Comparison of ENCODE assay signal across 16 cellular contexts in genomic region chr1:88990426-88990825, GRCh38. TPM values are rescaled to one million over a fixed set of nuclear protein-coding genes. Genes with fewer than 3 reads are reported as not detected.
DNase-seq lines count a peak whose midpoint lies in the region; TF ChIP-seq lines count a peak whose summit lies in the region.
"Had no signal": no experiment of that assay in that cellular context is flagged by ENCODE, and none has a peak within 500 bp of the region (broad histone marks: within the 10 kb centered on the region; RNA-seq: fewer than 3 reads in every experiment).

No MANE protein-coding gene starts in this region.

- no peak overlapping the region for H2AFZ ChIP-seq in mammary epithelial cell (ENCODE audit: low read depth, low read length)
- H2AFZ ChIP-seq in SU-DHL-6 (ENCODE audit: low read depth, low read length, severe bottlenecking) = no peak overlapping the region

- H3K79me2 ChIP-seq in mammary epithelial cell (ENCODE audit: insufficient read depth, low read length) (peaks cover 60% of the 10 kb centered on the region), SU-DHL-6 (ENCODE audit: insufficient read depth, low read length) (peaks cover 68% of the 10 kb centered on the region)

- H3K4me1 Mint-ChIP-seq in MCF 10A (ENCODE audit: insufficient read depth, unreplicated experiment) = peaks cover 19% of the 10 kb centered on the region
- H3K4me1 Mint-ChIP-seq in type B pancreatic cell (ENCODE audit: unreplicated experiment) = peaks cover 13% of the 10 kb centered on the region

- H3K9ac ChIP-seq in mammary epithelial cell (ENCODE audit: insufficient read depth, low read length) (no peak overlapping the region), SU-DHL-6 (ENCODE audit: low read length) (no peak overlapping the region)

- intact Hi-C loops in mammary epithelial cell (cut with micrococcal nuclease) = no loop called here
- intact Hi-C loops in MCF 10A (cut with micrococcal nuclease) = no loop called here

- H3K9me3 ChIP-seq in mammary epithelial cell (replicated peaks; ENCODE audit: insufficient read depth, low read length) (no peaks in the 10 kb centered on the region), SU-DHL-6 (ENCODE audit: insufficient read depth, low read length) (no peaks in the 10 kb centered on the region)
- H3K9me3 ChIP-seq: esophagus muscularis mucosa, mucosa of descending colon, SJSA1 had no signal

- H3K9me3 Mint-ChIP-seq in MCF 10A (ENCODE audit: unreplicated experiment) = peaks cover 8% of the 10 kb centered on the region
- peaks cover 4% of the 10 kb centered on the region for H3K9me3 Mint-ChIP-seq in type B pancreatic cell

- no TSS peak for BruUV-seq in mammary epithelial cell (replicated peaks; lab: Mats Ljungman, UMichigan)
- BruUV-seq in MCF 10A (replicated peaks; lab: Mats Ljungman, UMichigan) = no TSS peak

- H3K27me3 Mint-ChIP-seq in MCF 10A (ENCODE audit: insufficient read depth, unreplicated experiment) = no peaks in the 10 kb centered on the region
- no peaks in the 10 kb centered on the region for H3K27me3 Mint-ChIP-seq in type B pancreatic cell
- H3K27me3 Mint-ChIP-seq: stimulated activated naive B cell treated with anti-CD40 and anti-IgM and Interleukin-4, amounts not matched to agents 10 μg/mL and 1 μg/mL and 100 μg/mL, for 72 hours had no signal

- in situ Hi-C loops in mammary epithelial cell (cut with MboI; ENCODE audit: low sequenced_read_pairs in 2 of 2) = no loop called here

- peaks cover 21% of the 10 kb centered on the region for H3F3A ChIP-seq in SU-DHL-6 (ENCODE audit: insufficient read depth)

- no peak for TF ChIP-seq CTCF in mammary epithelial cell (conservative IDR thresholded peaks at IDR 0.05 in 1 of 2, IDR thresholded peaks at IDR 0.05 in 1 of 2; ENCODE audit: extremely low read depth in 1 of 2, insufficient read depth in 1 of 2, low read depth in 1 of 2, low read length in 2 of 2)
- TF ChIP-seq CTCF in MCF 10A (IDR thresholded peaks at IDR 0.05; ENCODE audit: unreplicated experiment) = no peak
- TF ChIP-seq CTCF in SU-DHL-6 (IDR thresholded peaks at IDR 0.05; ENCODE audit: insufficient read depth, low read length, poor library complexity, severe bottlenecking) = no peak
- TF ChIP-seq CTCF in fibroblast of the aortic adventitia (IDR thresholded peaks at IDR 0.05; ENCODE audit: insufficient read depth, low read length) = no peak
- no peak for TF ChIP-seq CTCF in type B pancreatic cell (conservative IDR thresholded peaks at IDR 0.05)

- H3K4me3 Mint-ChIP-seq in MCF 10A (ENCODE audit: unreplicated experiment) = no peak overlapping the region
- peak overlapping the region; percentile 48 for H3K4me3 Mint-ChIP-seq in type B pancreatic cell

- H3K36me3 ChIP-seq in mammary epithelial cell (ENCODE audit: insufficient read depth, low read length) = peaks cover 7% of the 10 kb centered on the region
- no peaks in the 10 kb centered on the region for H3K36me3 ChIP-seq in SU-DHL-6 (ENCODE audit: low read length)

- CTCF ChIA-PET in mammary epithelial cell (lab: Charles Lee; ENCODE audit: low non-redundant PET) (no interaction called here), MCF 10A (lab: Yijun Ruan, JAX) (interaction anchor here (0.6 to 1.4 kb wide), 6 partner anchors 9 to 554 kb away, joined by 3 to 4 read pairs (median 3); no protein-coding TSS in a partner anchor)

- POLR2A ChIA-PET in MCF 10A (lab: Yijun Ruan, JAX) = interaction anchor here (0.7 to 1.8 kb wide), 6 partner anchors 20 to 916 kb away, joined by 3 to 6 read pairs (median 4); partner anchors contain the start of genes GBP3 and LRRC8D

- H3K36me3 Mint-ChIP-seq in MCF 10A (ENCODE audit: insufficient read depth, unreplicated experiment) (peaks cover 25% of the 10 kb centered on the region), type B pancreatic cell (peaks cover 37% of the 10 kb centered on the region)

- H3K4me2 ChIP-seq in mammary epithelial cell (ENCODE audit: insufficient read depth, low read depth, low read length) (peak overlapping the region; percentile 76), SU-DHL-6 (ENCODE audit: low read depth, low read length, poor library complexity, severe bottlenecking) (peak overlapping the region; percentile 89)

- H3K27me3 ChIP-seq in mammary epithelial cell (ENCODE audit: insufficient read depth, low read length) = no peaks in the 10 kb centered on the region
- H3K27me3 ChIP-seq in SU-DHL-6 (ENCODE audit: low read length) = no peaks in the 10 kb centered on the region
- H3K27me3 ChIP-seq: esophagus muscularis mucosa, SJSA1 had no signal

- H3K4me1 ChIP-seq in mammary epithelial cell (ENCODE audit: insufficient read depth, low read length) = peaks cover 33% of the 10 kb centered on the region

- no peak overlapping the region for H3K27ac Mint-ChIP-seq in MCF 10A (ENCODE audit: low read depth, unreplicated experiment)
- peak overlapping the region; percentile 30 for H3K27ac Mint-ChIP-seq in type B pancreatic cell

- 100% methylated on average over 1 of the region's 1 CpG for WGBS in mammary epithelial cell (ENCODE audit: low coverage, missing lambda C conversion rate)

- dilution Hi-C loops in mammary epithelial cell (cut with HindIII; ENCODE audit: low sequenced_read_pairs) = no loop called here

- no peaks in the 10 kb centered on the region for H3K9me2 ChIP-seq in SU-DHL-6 (replicated peaks; ENCODE audit: insufficient read depth, low read length)

- DNase-seq in mammary epithelial cell = no peak
- no peak for DNase-seq in MCF 10A (ENCODE audit: unreplicated experiment)
- no peak for DNase-seq in fibroblast of the aortic adventitia (ENCODE audit: low read depth)
- no peak for DNase-seq in type B pancreatic cell (ENCODE audit: extremely low spot score, unreplicated experiment)
- no peak for DNase-seq in retina
- no peak for DNase-seq in activated CD8-positive, alpha-beta memory T cell treated with anti-CD3 and anti-CD28 coated beads, Interleukin-2, amount 50 U/mL, for 48 hours
- no peak for DNase-seq in NCI-H1048 (lab: John Stamatoyannopoulos, UW)
- DNase-seq: IMR-90; mucosa of descending colon; NCI-H1694 treated with DMSO at 0.1 percent for 48 hours; NCI-H774; stimulated activated naive B cell treated with anti-CD40 and anti-IgM and Interleukin-4, amounts not matched to agents 10 μg/mL and 1 μg/mL and 100 μg/mL, for 72 hours had no signal

- H3K4me3 ChIP-seq in mammary epithelial cell (replicated peaks in 1 of 3; ENCODE audit: insufficient read depth in 1 of 3, low read depth in 2 of 3, low read length in 3 of 3) (peak overlapping the region in 1 of 3 experiments; percentile 95), SU-DHL-6 (ENCODE audit: insufficient read depth, low read length, poor library complexity, severe bottlenecking) (no peak overlapping the region), fibroblast of the aortic adventitia (ENCODE audit: low read depth, low read length) (peak overlapping the region; percentile 26)
- H3K4me3 ChIP-seq: mucosa of descending colon had no signal

- H3K27ac ChIP-seq in mammary epithelial cell (ENCODE audit: insufficient read depth, low read depth, low read length) (no peak overlapping the region), SU-DHL-6 (ENCODE audit: low read depth, low read length) (no peak overlapping the region)
- H3K27ac ChIP-seq: C4-2B, SJSA1 had no signal

- no peaks in the 10 kb centered on the region for H4K20me1 ChIP-seq in mammary epithelial cell (ENCODE audit: insufficient read depth, low read length)
- H4K20me1 ChIP-seq in SU-DHL-6 (ENCODE audit: low read depth, low read length) = no peaks in the 10 kb centered on the region

RNA-seq across cellular contexts. Expression of gene KYAT3, which starts 2.0 kb away (rescaled TPM):
- total RNA-seq in mammary epithelial cell = 10 to 100 TPM; 23.8 to 26.5 TPM
- 25.0 TPM for polyA plus RNA-seq in mammary epithelial cell
- 12.9 TPM for polyA minus RNA-seq in mammary epithelial cell
- 59.1 and 61.5 TPM in 2 replicates for total RNA-seq in MCF 10A (2022)
- 23.0 and 44.2 TPM in 2 replicates for total RNA-seq in fibroblast of the aortic adventitia (ENCODE audit: low replicate concordance)
- total RNA-seq in type B pancreatic cell (ENCODE audit: low replicate concordance) = 41.8 and 43.1 TPM in 2 replicates

RNA-seq across cellular contexts. Expression of gene RBMXL1, which starts 2.0 kb away (rescaled TPM):
- 10 to 100 TPM in 1 of 2 donors, 1 to 10 TPM in 1; 8.2 to 14.6 TPM for total RNA-seq in mammary epithelial cell
- 7.9 TPM for polyA plus RNA-seq in mammary epithelial cell
- 11.0 TPM for polyA minus RNA-seq in mammary epithelial cell
- 16.1 and 18.4 TPM in 2 replicates for total RNA-seq in MCF 10A (2022)
- 13.7 and 15.8 TPM in 2 replicates for total RNA-seq in fibroblast of the aortic adventitia (ENCODE audit: low replicate concordance)
- 18.4 and 24.3 TPM in 2 replicates for total RNA-seq in type B pancreatic cell (ENCODE audit: low replicate concordance)

RNA-seq across cellular contexts. Expression of gene GBP3, which starts 32.2 kb away (rescaled TPM):
- total RNA-seq in mammary epithelial cell = 10 to 100 TPM; 20.2 to 27.2 TPM
- 11.0 TPM for polyA plus RNA-seq in mammary epithelial cell
- 12.8 TPM for polyA minus RNA-seq in mammary epithelial cell
- total RNA-seq in MCF 10A (2022) = 19.4 and 20.1 TPM in 2 replicates
- total RNA-seq in fibroblast of the aortic adventitia (ENCODE audit: low replicate concordance) = 28.6 and 65.3 TPM in 2 replicates
- total RNA-seq in type B pancreatic cell (ENCODE audit: low replicate concordance) = 10.1 and 20.3 TPM in 2 replicates
